In genomic region chr7:77791956-77792355, GRCh38 we compare ENCODE assay signal across 1 cellular context.
TF ChIP-seq lines count a peak whose summit lies in the region.

No MANE protein-coding gene starts in this region.

TF ChIP-seq in GM23338, 12 proteins besides CTCF, POLR2A, EP300 and RAD21 (continued from another document):
- TF ChIP-seq ZNF462 (CRISPR knock-in tag; IDR thresholded peaks at IDR 0.05) (no peak), ZNF331 (CRISPR knock-in tag; IDR thresholded peaks at IDR 0.05; ENCODE audit: low read depth) (no peak), POLR2AphosphoS5 (IDR thresholded peaks at IDR 0.05; ENCODE audit: low read depth) (no peak), ZNF114 (CRISPR knock-in tag; IDR thresholded peaks at IDR 0.05) (no peak), CREB1 (CRISPR knock-in tag; IDR thresholded peaks at IDR 0.05; ENCODE audit: low read depth) (no peak), JUNB (IDR thresholded peaks at IDR 0.05; ENCODE audit: unreplicated experiment) (no peak)
- TF ChIP-seq, protein P1, sequence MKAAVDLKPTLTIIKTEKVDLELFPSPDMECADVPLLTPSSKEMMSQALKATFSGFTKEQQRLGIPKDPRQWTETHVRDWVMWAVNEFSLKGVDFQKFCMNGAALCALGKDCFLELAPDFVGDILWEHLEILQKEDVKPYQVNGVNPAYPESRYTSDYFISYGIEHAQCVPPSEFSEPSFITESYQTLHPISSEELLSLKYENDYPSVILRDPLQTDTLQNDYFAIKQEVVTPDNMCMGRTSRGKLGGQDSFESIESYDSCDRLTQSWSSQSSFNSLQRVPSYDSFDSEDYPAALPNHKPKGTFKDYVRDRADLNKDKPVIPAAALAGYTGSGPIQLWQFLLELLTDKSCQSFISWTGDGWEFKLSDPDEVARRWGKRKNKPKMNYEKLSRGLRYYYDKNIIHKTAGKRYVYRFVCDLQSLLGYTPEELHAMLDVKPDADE (IDR thresholded peaks at IDR 0.05) = no peak
- TF ChIP-seq, protein P2, sequence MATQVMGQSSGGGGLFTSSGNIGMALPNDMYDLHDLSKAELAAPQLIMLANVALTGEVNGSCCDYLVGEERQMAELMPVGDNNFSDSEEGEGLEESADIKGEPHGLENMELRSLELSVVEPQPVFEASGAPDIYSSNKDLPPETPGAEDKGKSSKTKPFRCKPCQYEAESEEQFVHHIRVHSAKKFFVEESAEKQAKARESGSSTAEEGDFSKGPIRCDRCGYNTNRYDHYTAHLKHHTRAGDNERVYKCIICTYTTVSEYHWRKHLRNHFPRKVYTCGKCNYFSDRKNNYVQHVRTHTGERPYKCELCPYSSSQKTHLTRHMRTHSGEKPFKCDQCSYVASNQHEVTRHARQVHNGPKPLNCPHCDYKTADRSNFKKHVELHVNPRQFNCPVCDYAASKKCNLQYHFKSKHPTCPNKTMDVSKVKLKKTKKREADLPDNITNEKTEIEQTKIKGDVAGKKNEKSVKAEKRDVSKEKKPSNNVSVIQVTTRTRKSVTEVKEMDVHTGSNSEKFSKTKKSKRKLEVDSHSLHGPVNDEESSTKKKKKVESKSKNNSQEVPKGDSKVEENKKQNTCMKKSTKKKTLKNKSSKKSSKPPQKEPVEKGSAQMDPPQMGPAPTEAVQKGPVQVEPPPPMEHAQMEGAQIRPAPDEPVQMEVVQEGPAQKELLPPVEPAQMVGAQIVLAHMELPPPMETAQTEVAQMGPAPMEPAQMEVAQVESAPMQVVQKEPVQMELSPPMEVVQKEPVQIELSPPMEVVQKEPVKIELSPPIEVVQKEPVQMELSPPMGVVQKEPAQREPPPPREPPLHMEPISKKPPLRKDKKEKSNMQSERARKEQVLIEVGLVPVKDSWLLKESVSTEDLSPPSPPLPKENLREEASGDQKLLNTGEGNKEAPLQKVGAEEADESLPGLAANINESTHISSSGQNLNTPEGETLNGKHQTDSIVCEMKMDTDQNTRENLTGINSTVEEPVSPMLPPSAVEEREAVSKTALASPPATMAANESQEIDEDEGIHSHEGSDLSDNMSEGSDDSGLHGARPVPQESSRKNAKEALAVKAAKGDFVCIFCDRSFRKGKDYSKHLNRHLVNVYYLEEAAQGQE (IDR thresholded peaks at IDR 0.05; ENCODE audit: unreplicated experiment) = no peak
TF ChIP-seq in GM23338: peak in this region for 0.
